Comparison of ENCODE assay signal across 14 cellular contexts in genomic region chr10:44968887-44969400, GRCh38. TPM values are rescaled to one million over a fixed set of nuclear protein-coding genes. Genes with fewer than 3 reads are reported as not detected.
A peak's percentile ranks its signal among the peaks of the same experiment; 100 is the strongest.
DNase-seq lines count a peak whose midpoint lies in the region; ATAC-seq and TF ChIP-seq lines count a peak whose summit lies in the region.
"Had no signal": no experiment of that assay in that cellular context is flagged by ENCODE, and none has a peak within 500 bp of the region (broad histone marks: within the 10 kb centered on the region; RNA-seq: fewer than 3 reads in every experiment).

No MANE protein-coding gene starts in this region.

- H3K27me3 ChIP-seq in mesenchymal stem cell (ENCODE audit: control insufficient read depth in 1 of 2, insufficient read depth in 1 of 2, low read length in 2 of 2) (no peaks in the 10 kb centered on the region), tibial nerve (no peaks in the 10 kb centered on the region)
- H3K27me3 ChIP-seq: ascending aorta, ovary had no signal

- H3K9me3 ChIP-seq in mesenchymal stem cell (ENCODE audit: control insufficient read depth, low read length) (no peaks in the 10 kb centered on the region), tibial nerve (no peaks in the 10 kb centered on the region)
- H3K9me3 ChIP-seq: ascending aorta, ovary had no signal

- H3K4me1 ChIP-seq in mesenchymal stem cell (ENCODE audit: control insufficient read depth, insufficient read depth, low read depth, low read length) (peaks cover 37% of the 10 kb centered on the region), tibial nerve (peaks cover 8 to 94% (median 66%) of the 10 kb centered on the region in 4 donors)

- H3K18ac ChIP-seq in mesenchymal stem cell (ENCODE audit: low read depth in 1 of 2, low read length in 2 of 2): peak overlapping the region in 1 of 2 experiments; percentile 77

- H2BK15ac ChIP-seq in mesenchymal stem cell (ENCODE audit: low read depth, poor library complexity, severe bottlenecking): no peak overlapping the region

- TF ChIP-seq POLR2A in tibial nerve (IDR thresholded peaks at IDR 0.05): no peak

- TF ChIP-seq CTCF in tibial nerve (IDR thresholded peaks at IDR 0.05): no peak

- peak overlapping the region in 1 of 2 experiments; percentile 19 for H3K14ac ChIP-seq in mesenchymal stem cell (ENCODE audit: low read length in 2 of 2)

- POLR2A ChIA-PET in activated CD4-positive, alpha-beta memory T cell treated with anti-CD3 and anti-CD28 coated beads, Interleukin-2, amount 10 ng/mL, durations not matched to agents 7 days and 5 days (lab: Charles Lee): no interaction called here

- no peak overlapping the region for H3K4me3 Mint-ChIP-seq in activated naive CD4-positive, alpha-beta T cell treated with anti-CD3 and anti-CD28 coated beads, Interleukin-2, amount 10 ng/mL, durations not matched to agents 7 days and 5 days
- H3K4me3 Mint-ChIP-seq in activated T-helper 17 cell treated with anti-CD3 and anti-CD28 coated beads, Interleukin-2, amount 50 U/mL, for 72 hours: no peak overlapping the region
- H3K4me3 Mint-ChIP-seq in activated CD4-positive, alpha-beta memory T cell treated with anti-CD3 and anti-CD28 coated beads, Interleukin-2, amount 10 ng/mL, durations not matched to agents 7 days and 5 days: no peak overlapping the region

- H3K4me3 ChIP-seq in mesenchymal stem cell (ENCODE audit: insufficient read depth in 1 of 2, low read depth in 1 of 2, low read length in 2 of 2): no peak overlapping the region
- no peak overlapping the region for H3K4me3 ChIP-seq in tibial nerve
- H3K4me3 ChIP-seq: ascending aorta, ovary had no signal

- H3K27ac ChIP-seq in mesenchymal stem cell (ENCODE audit: low read length, poor library complexity, severe bottlenecking): no peak overlapping the region
- H3K27ac ChIP-seq in tibial nerve: peak overlapping the region; percentile 63 to 94 (median 80)
- H3K27ac ChIP-seq: ovary had no signal

- peak overlapping the region; percentile 12 for H3K27ac Mint-ChIP-seq in activated naive CD4-positive, alpha-beta T cell treated with anti-CD3 and anti-CD28 coated beads, Interleukin-2, amount 10 ng/mL, durations not matched to agents 7 days and 5 days
- peak overlapping the region; percentile 2 for H3K27ac Mint-ChIP-seq in activated T-helper 17 cell treated with anti-CD3 and anti-CD28 coated beads, Interleukin-2, amount 50 U/mL, for 72 hours
- H3K27ac Mint-ChIP-seq in activated CD4-positive, alpha-beta memory T cell treated with anti-CD3 and anti-CD28 coated beads, Interleukin-2, amount 10 ng/mL, durations not matched to agents 7 days and 5 days: no peak overlapping the region

- CTCF ChIA-PET in activated naive CD4-positive, alpha-beta T cell treated with anti-CD3 and anti-CD28 coated beads, Interleukin-2, amount 10 ng/mL, durations not matched to agents 7 days and 5 days (lab: Charles Lee): interaction anchor here (0.8 to 2.2 kb wide), 4 partner anchors 12 to 36 kb away, joined by 3 to 7 read pairs (median 4); no protein-coding TSS in a partner anchor
- CTCF ChIA-PET in activated CD4-positive, alpha-beta memory T cell treated with anti-CD3 and anti-CD28 coated beads, Interleukin-2, amount 10 ng/mL, durations not matched to agents 7 days and 5 days (lab: Charles Lee): interaction anchor here (1.6 to 1.9 kb wide), 2 partner anchors 36 to 105 kb away, joined by 4 to 5 read pairs; no protein-coding TSS in a partner anchor

- H3K27me3 Mint-ChIP-seq in activated naive CD4-positive, alpha-beta T cell treated with anti-CD3 and anti-CD28 coated beads, Interleukin-2, amount 10 ng/mL, durations not matched to agents 7 days and 5 days: no peaks in the 10 kb centered on the region
- no peaks in the 10 kb centered on the region for H3K27me3 Mint-ChIP-seq in activated T-helper 17 cell treated with anti-CD3 and anti-CD28 coated beads, Interleukin-2, amount 50 U/mL, for 72 hours
- no peaks in the 10 kb centered on the region for H3K27me3 Mint-ChIP-seq in activated CD4-positive, alpha-beta memory T cell treated with anti-CD3 and anti-CD28 coated beads, Interleukin-2, amount 10 ng/mL, durations not matched to agents 7 days and 5 days

- no peak overlapping the region for H3K4me2 ChIP-seq in mesenchymal stem cell (ENCODE audit: low read length, poor library complexity, severe bottlenecking)

- ATAC-seq in activated T-helper 17 cell treated with anti-CD3 and anti-CD28 coated beads, Interleukin-2, amount 50 U/mL, for 72 hours (replicated peaks): no peak
- no peak for ATAC-seq in SK-N-SH treated with all-trans-retinoic acid at 6 μM for 48 hours

- H3K36me3 ChIP-seq in mesenchymal stem cell (ENCODE audit: control insufficient read depth in 1 of 2, insufficient read depth in 2 of 2, low read depth in 1 of 2, low read length in 2 of 2) (peaks cover 22 to 40% of the 10 kb centered on the region in 2 experiments), tibial nerve (peaks cover 0 to 47% (median 0%) of the 10 kb centered on the region in 3 donors)
- H3K36me3 ChIP-seq: ovary had no signal

- peak overlapping the region; percentile 2 to 69 for H2BK12ac ChIP-seq in mesenchymal stem cell (ENCODE audit: low read length in 2 of 2)

- H2AK5ac ChIP-seq in mesenchymal stem cell (ENCODE audit: low read length, severe bottlenecking): no peak overlapping the region

- peaks cover 36% of the 10 kb centered on the region for H3K4me1 Mint-ChIP-seq in activated naive CD4-positive, alpha-beta T cell treated with anti-CD3 and anti-CD28 coated beads, Interleukin-2, amount 10 ng/mL, durations not matched to agents 7 days and 5 days
- H3K4me1 Mint-ChIP-seq in activated T-helper 17 cell treated with anti-CD3 and anti-CD28 coated beads, Interleukin-2, amount 50 U/mL, for 72 hours: peaks cover 16% of the 10 kb centered on the region
- peaks cover 30% of the 10 kb centered on the region for H3K4me1 Mint-ChIP-seq in activated CD4-positive, alpha-beta memory T cell treated with anti-CD3 and anti-CD28 coated beads, Interleukin-2, amount 10 ng/mL, durations not matched to agents 7 days and 5 days

- WGBS in mesenchymal stem cell: 92% methylated on average over 6 of the region's 6 CpGs
- WGBS in tibial nerve, 2 donors: 76 to 85% methylated on average over 6 of the region's 6 CpGs

- peak overlapping the region; percentile 31 for H4K8ac ChIP-seq in mesenchymal stem cell (ENCODE audit: low read length)

- no peak for TF ChIP-seq EP300 in tibial nerve (IDR thresholded peaks at IDR 0.05)

- H3K9ac ChIP-seq in mesenchymal stem cell (ENCODE audit: low read length): peak overlapping the region; percentile 74

- no peaks in the 10 kb centered on the region for H3K36me3 Mint-ChIP-seq in activated naive CD4-positive, alpha-beta T cell treated with anti-CD3 and anti-CD28 coated beads, Interleukin-2, amount 10 ng/mL, durations not matched to agents 7 days and 5 days
- no peaks in the 10 kb centered on the region for H3K36me3 Mint-ChIP-seq in activated T-helper 17 cell treated with anti-CD3 and anti-CD28 coated beads, Interleukin-2, amount 50 U/mL, for 72 hours (ENCODE audit: low read depth)
- H3K36me3 Mint-ChIP-seq in activated CD4-positive, alpha-beta memory T cell treated with anti-CD3 and anti-CD28 coated beads, Interleukin-2, amount 10 ng/mL, durations not matched to agents 7 days and 5 days (ENCODE audit: low read depth): no peaks in the 10 kb centered on the region

- H4K91ac ChIP-seq in mesenchymal stem cell (ENCODE audit: low read length): peak overlapping the region; percentile 70

- no peak for DNase-seq in activated naive CD4-positive, alpha-beta T cell treated with anti-CD3 and anti-CD28 coated beads, Interleukin-2, amount 10 ng/mL, durations not matched to agents 7 days and 5 days
- DNase-seq in activated naive CD4-positive, alpha-beta T cell treated with anti-CD3 and anti-CD28 coated beads, Interleukin-2, amount 50 U/mL, for 16 hours: no peak
- no peak for DNase-seq in mesenchymal stem cell
- DNase-seq in tibial nerve (ENCODE audit: low spot score in 2 of 2): no peak
- no peak for DNase-seq in activated CD4-positive, alpha-beta memory T cell treated with anti-CD3 and anti-CD28 coated beads, Interleukin-2, amount 10 ng/mL, durations not matched to agents 7 days and 5 days
- DNase-seq in SHP77 treated with DMSO at 0.1 percent for 48 hours (lab: John Stamatoyannopoulos, UW): no peak
- DNase-seq: erythroblast, NCI-H524 treated with DMSO at 0.1 percent for 48 hours, SHP77 had no signal

- no peak overlapping the region for H3K4ac ChIP-seq in mesenchymal stem cell (ENCODE audit: low read depth in 1 of 2, low read length in 2 of 2)

- no peaks in the 10 kb centered on the region for H3K9me3 Mint-ChIP-seq in activated naive CD4-positive, alpha-beta T cell treated with anti-CD3 and anti-CD28 coated beads, Interleukin-2, amount 10 ng/mL, durations not matched to agents 7 days and 5 days
- H3K9me3 Mint-ChIP-seq in activated T-helper 17 cell treated with anti-CD3 and anti-CD28 coated beads, Interleukin-2, amount 50 U/mL, for 72 hours: no peaks in the 10 kb centered on the region
- no peaks in the 10 kb centered on the region for H3K9me3 Mint-ChIP-seq in activated CD4-positive, alpha-beta memory T cell treated with anti-CD3 and anti-CD28 coated beads, Interleukin-2, amount 10 ng/mL, durations not matched to agents 7 days and 5 days

- H2AFZ ChIP-seq in mesenchymal stem cell (ENCODE audit: low read depth, low read length): no peak overlapping the region

- no peak overlapping the region for H2BK5ac ChIP-seq in mesenchymal stem cell (ENCODE audit: low read depth, low read length, poor library complexity, severe bottlenecking)

- H3K79me1 ChIP-seq in mesenchymal stem cell (replicated peaks; ENCODE audit: low read length, poor library complexity, severe bottlenecking): peaks cover 23% of the 10 kb centered on the region

- H2BK120ac ChIP-seq in mesenchymal stem cell (ENCODE audit: low read depth, low read length): no peak overlapping the region

- no peak overlapping the region for H3K23ac ChIP-seq in mesenchymal stem cell (ENCODE audit: low read length in 2 of 2)

RNA-seq across cellular contexts. Expression of gene RASSF4, which starts 9.3 kb away (rescaled TPM):
- total RNA-seq in activated T-helper 17 cell treated with anti-CD3 and anti-CD28 coated beads, Interleukin-2, amount 50 U/mL, for 72 hours: 1 to 10 TPM; 1.7 to 4.4 TPM
- polyA plus RNA-seq in mesenchymal stem cell (2013, experiment 1 of 2): 30.8 TPM
- polyA plus RNA-seq in mesenchymal stem cell (2013, experiment 2 of 2): 30.3 TPM
- 100 to 1,000 TPM; 153 to 275 (median 185) TPM for total RNA-seq in tibial nerve
- total RNA-seq in activated CD4-positive, alpha-beta memory T cell treated with anti-CD3 and anti-CD28 coated beads, Interleukin-2, amount 10 ng/mL, durations not matched to agents 7 days and 5 days: 1 to 10 TPM in 1 of 2 experiments, under 1 TPM in 1; 0.50 to 1.2 TPM
- total RNA-seq: MCF 10A had no signal

RNA-seq across cellular contexts. Expression of gene DEPP1, which starts 9.7 kb away (rescaled TPM):
- total RNA-seq in activated T-helper 17 cell treated with anti-CD3 and anti-CD28 coated beads, Interleukin-2, amount 50 U/mL, for 72 hours: 1 to 10 TPM in 1 of 2 donors, under 1 TPM in 1; 0.73 to 2.0 TPM
- 10.5 TPM for polyA plus RNA-seq in mesenchymal stem cell (2013, experiment 1 of 2)
- polyA plus RNA-seq in mesenchymal stem cell (2013, experiment 2 of 2): 10.5 TPM
- 1,000 to 10,000 TPM in 1 of 4 donors, 100 to 1,000 TPM in 3; 530 to 1,439 (median 798) TPM for total RNA-seq in tibial nerve
- 1 to 10 TPM; 1.2 to 1.9 TPM for total RNA-seq in activated CD4-positive, alpha-beta memory T cell treated with anti-CD3 and anti-CD28 coated beads, Interleukin-2, amount 10 ng/mL, durations not matched to agents 7 days and 5 days

RNA-seq across cellular contexts. Expression of gene ZNF22, which starts 31.8 kb away (rescaled TPM):
- 10 to 100 TPM in 1 of 2 donors, 1 to 10 TPM in 1; 7.3 to 12.6 TPM for total RNA-seq in activated T-helper 17 cell treated with anti-CD3 and anti-CD28 coated beads, Interleukin-2, amount 50 U/mL, for 72 hours
- polyA plus RNA-seq in mesenchymal stem cell (2013, experiment 1 of 2): 13.5 TPM
- 14.1 TPM for polyA plus RNA-seq in mesenchymal stem cell (2013, experiment 2 of 2)
- 10 to 100 TPM; 23.4 to 30.2 (median 26.0) TPM for total RNA-seq in tibial nerve
- 10 to 100 TPM; 22.9 to 24.7 TPM for total RNA-seq in activated CD4-positive, alpha-beta memory T cell treated with anti-CD3 and anti-CD28 coated beads, Interleukin-2, amount 10 ng/mL, durations not matched to agents 7 days and 5 days

RNA-seq across cellular contexts. Expression of gene TMEM72, which starts 57.8 kb away (rescaled TPM):
- total RNA-seq in activated T-helper 17 cell treated with anti-CD3 and anti-CD28 coated beads, Interleukin-2, amount 50 U/mL, for 72 hours: not detected
- 0.23 TPM for polyA plus RNA-seq in mesenchymal stem cell (2013, experiment 1 of 2)
- polyA plus RNA-seq in mesenchymal stem cell (2013, experiment 2 of 2): 0.11 TPM
- under 1 TPM in 2 of 4 donors, not detected in 2; 0.20 to 0.21 TPM for total RNA-seq in tibial nerve
- total RNA-seq in activated CD4-positive, alpha-beta memory T cell treated with anti-CD3 and anti-CD28 coated beads, Interleukin-2, amount 10 ng/mL, durations not matched to agents 7 days and 5 days: not detected
- total RNA-seq: ascending aorta, MCF 10A, ovary had no signal

Comparison
In these comparisons a context has a peak if more than half of its experiments do, and no peak if none do; other contexts are left out.
1. RNA of gene RASSF4, which starts 9.3 kb away (total RNA-seq): 153 to 275 TPM in tibial nerve; 1.7 to 4.4 TPM in activated T-helper 17 cell treated with anti-CD3 and anti-CD28 coated beads, Interleukin-2, amount 50 U/mL, for 72 hours and 0.50 to 1.2 TPM in activated CD4-positive, alpha-beta memory T cell treated with anti-CD3 and anti-CD28 coated beads, Interleukin-2, amount 10 ng/mL, durations not matched to agents 7 days and 5 days; every median in the first group is over 10 times any median in the second.
2. RNA of gene DEPP1, which starts 9.7 kb away (total RNA-seq): 530 to 1,439 TPM in tibial nerve; 0.73 to 2.0 TPM in activated T-helper 17 cell treated with anti-CD3 and anti-CD28 coated beads, Interleukin-2, amount 50 U/mL, for 72 hours and 1.2 to 1.9 TPM in activated CD4-positive, alpha-beta memory T cell treated with anti-CD3 and anti-CD28 coated beads, Interleukin-2, amount 10 ng/mL, durations not matched to agents 7 days and 5 days; every median in the first group is over 100 times any median in the second.